ENCODE assay signal across 1 cellular context in the genomic region with DNA sequence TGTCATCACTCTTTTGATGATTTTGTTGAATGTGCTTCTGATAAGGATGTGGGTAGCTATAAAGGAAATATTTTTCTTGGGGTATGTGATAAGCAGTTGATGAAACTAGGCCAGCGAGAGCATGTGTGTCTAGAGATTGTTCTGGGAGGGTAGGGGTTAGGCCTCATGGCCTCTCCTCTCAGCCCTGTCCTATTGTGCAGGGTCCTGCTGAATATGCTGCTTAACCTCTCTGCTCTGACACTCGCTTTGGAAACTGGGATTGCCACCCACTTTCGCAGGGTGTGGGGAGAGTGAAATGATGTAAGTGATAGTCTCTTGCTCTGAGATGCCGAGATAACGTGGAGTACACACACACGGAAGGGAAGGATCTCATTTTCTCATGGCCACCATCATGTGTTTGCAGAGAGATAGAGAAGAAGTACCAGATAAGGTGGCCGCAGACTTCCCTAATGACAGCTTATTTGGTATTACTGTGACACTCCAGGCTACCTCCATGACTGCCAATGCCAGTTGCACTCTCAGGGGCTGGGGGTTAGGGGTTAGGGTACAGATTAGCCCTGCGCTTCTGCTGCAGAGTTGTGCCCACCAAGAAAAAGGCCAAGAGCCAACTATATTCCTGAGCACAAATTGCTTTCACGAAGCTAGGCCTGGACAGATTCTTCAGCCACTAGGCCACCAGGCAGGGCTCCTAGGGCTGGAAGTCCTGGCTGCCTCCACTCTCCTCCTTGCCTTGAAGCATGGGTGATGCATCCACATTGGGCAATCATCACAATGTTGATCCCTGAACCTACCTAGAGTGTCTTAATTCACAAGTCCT.
TF ChIP-seq lines count a peak whose summit lies in the region.

No MANE protein-coding gene starts in this region.

TF ChIP-seq in K562, 482 proteins besides CTCF, POLR2A, EP300 and RAD21 (continued from another document):
- TF ChIP-seq, protein P1, sequence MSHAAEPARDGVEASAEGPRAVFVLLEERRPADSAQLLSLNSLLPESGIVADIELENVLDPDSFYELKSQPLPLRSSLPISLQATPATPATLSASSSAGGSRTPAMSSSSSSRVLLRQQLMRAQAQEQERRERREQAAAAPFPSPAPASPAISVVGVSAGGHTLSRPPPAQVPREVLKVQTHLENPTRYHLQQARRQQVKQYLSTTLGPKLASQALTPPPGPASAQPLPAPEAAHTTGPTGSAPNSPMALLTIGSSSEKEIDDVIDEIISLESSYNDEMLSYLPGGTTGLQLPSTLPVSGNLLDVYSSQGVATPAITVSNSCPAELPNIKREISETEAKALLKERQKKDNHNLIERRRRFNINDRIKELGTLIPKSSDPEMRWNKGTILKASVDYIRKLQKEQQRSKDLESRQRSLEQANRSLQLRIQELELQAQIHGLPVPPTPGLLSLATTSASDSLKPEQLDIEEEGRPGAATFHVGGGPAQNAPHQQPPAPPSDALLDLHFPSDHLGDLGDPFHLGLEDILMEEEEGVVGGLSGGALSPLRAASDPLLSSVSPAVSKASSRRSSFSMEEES (CRISPR knock-in tag; IDR thresholded peaks at IDR 0.05) = no peak
- TF ChIP-seq ZNF57 (CRISPR knock-in tag; IDR thresholded peaks at IDR 0.05) = peak; percentile 95
- TF ChIP-seq TAF1 (IDR thresholded peaks at IDR 0.05; ENCODE audit: control insufficient read depth, extremely low read depth, insufficient read depth, low read length, severe bottlenecking) = peak; percentile 49
- no peak for TF ChIP-seq MCM3 (IDR thresholded peaks at IDR 0.05)
- peak; percentile 99 for TF ChIP-seq DPF2 (IDR thresholded peaks at IDR 0.05)
- peak; percentile 99 for TF ChIP-seq RNF2 (IDR thresholded peaks at IDR 0.05)
- TF ChIP-seq NFIC (IDR thresholded peaks at IDR 0.05) = peak; percentile 83
- peak; percentile 77; the same call in 1 of the 2 replicates for TF ChIP-seq CEBPG (CRISPR knock-in tag; IDR thresholded peaks at IDR 0.05)
- TF ChIP-seq CEBPG (tag; conservative IDR thresholded peaks at IDR 0.05 in 1 of 2, IDR thresholded peaks at IDR 0.05 in 1 of 2) = peak; percentile 49 to 89
- peak; percentile 94 for TF ChIP-seq ETV1 (tag; conservative IDR thresholded peaks at IDR 0.05; ENCODE audit: low read depth)
- TF ChIP-seq, protein P2, sequence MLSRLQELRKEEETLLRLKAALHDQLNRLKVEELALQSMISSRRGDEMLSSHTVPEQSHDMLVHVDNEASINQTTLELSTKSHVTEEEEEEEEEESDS (CRISPR knock-in tag; IDR thresholded peaks at IDR 0.05) = no peak
- TF ChIP-seq ETV6 (IDR thresholded peaks at IDR 0.05; ENCODE audit: borderline replicate concordance in 1 of 2, low read depth in 2 of 2, low read length in 1 of 2) = peak in 1 of 2 experiments; percentile 82; a peak in 2 of 4 replicates
- TF ChIP-seq ETV6 (CRISPR knock-in tag; IDR thresholded peaks at IDR 0.05; ENCODE audit: borderline replicate concordance) = no peak
- TF ChIP-seq TRIM28 (IDR thresholded peaks at IDR 0.05) = peak; percentile 76; the same call in 1 of the 2 replicates
- TF ChIP-seq RCOR1 (IDR thresholded peaks at IDR 0.05; ENCODE audit: borderline replicate concordance in 1 of 2, low read depth in 2 of 2, low read length in 2 of 2) = peak; percentile 40 to 96; a peak in 3 of 4 replicates
- TF ChIP-seq FOXA3 (CRISPR knock-in tag; conservative IDR thresholded peaks at IDR 0.05 in 1 of 2, IDR thresholded peaks at IDR 0.05 in 1 of 2) = peak in 1 of 2 experiments; percentile 69; a peak in 2 of 4 replicates
- TF ChIP-seq, protein P3, sequence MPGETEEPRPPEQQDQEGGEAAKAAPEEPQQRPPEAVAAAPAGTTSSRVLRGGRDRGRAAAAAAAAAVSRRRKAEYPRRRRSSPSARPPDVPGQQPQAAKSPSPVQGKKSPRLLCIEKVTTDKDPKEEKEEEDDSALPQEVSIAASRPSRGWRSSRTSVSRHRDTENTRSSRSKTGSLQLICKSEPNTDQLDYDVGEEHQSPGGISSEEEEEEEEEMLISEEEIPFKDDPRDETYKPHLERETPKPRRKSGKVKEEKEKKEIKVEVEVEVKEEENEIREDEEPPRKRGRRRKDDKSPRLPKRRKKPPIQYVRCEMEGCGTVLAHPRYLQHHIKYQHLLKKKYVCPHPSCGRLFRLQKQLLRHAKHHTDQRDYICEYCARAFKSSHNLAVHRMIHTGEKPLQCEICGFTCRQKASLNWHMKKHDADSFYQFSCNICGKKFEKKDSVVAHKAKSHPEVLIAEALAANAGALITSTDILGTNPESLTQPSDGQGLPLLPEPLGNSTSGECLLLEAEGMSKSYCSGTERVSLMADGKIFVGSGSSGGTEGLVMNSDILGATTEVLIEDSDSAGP (CRISPR knock-in tag; IDR thresholded peaks at IDR 0.05) = peak; percentile 44; the same call in 1 of the 2 replicates
- TF ChIP-seq, protein P4, sequence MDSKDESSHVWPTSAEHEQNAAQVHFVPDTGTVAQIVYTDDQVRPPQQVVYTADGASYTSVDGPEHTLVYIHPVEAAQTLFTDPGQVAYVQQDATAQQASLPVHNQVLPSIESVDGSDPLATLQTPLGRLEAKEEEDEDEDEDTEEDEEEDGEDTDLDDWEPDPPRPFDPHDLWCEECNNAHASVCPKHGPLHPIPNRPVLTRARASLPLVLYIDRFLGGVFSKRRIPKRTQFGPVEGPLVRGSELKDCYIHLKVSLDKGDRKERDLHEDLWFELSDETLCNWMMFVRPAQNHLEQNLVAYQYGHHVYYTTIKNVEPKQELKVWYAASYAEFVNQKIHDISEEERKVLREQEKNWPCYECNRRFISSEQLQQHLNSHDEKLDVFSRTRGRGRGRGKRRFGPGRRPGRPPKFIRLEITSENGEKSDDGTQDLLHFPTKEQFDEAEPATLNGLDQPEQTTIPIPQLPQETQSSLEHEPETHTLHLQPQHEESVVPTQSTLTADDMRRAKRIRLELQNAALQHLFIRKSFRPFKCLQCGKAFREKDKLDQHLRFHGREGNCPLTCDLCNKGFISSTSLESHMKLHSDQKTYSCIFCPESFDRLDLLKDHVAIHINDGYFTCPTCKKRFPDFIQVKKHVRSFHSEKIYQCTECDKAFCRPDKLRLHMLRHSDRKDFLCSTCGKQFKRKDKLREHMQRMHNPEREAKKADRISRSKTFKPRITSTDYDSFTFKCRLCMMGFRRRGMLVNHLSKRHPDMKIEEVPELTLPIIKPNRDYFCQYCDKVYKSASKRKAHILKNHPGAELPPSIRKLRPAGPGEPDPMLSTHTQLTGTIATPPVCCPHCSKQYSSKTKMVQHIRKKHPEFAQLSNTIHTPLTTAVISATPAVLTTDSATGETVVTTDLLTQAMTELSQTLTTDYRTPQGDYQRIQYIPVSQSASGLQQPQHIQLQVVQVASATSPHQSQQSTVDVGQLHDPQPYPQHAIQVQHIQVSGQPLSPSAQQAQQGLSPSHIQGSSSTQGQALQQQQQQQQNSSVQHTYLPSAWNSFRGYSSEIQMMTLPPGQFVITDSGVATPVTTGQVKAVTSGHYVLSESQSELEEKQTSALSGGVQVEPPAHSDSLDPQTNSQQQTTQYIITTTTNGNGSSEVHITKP (IDR thresholded peaks at IDR 0.05; ENCODE audit: partially characterized antibody) = peak; percentile 67
- no peak for TF ChIP-seq RBM34 (IDR thresholded peaks at IDR 0.05; ENCODE audit: borderline replicate concordance, insufficient read depth, low read length)
- TF ChIP-seq BCL6 (CRISPR knock-in tag; IDR thresholded peaks at IDR 0.05) = no peak
- no peak for TF ChIP-seq HMG20B (CRISPR knock-in tag; IDR thresholded peaks at IDR 0.05)
- TF ChIP-seq ZFPM2 (CRISPR knock-in tag; IDR thresholded peaks at IDR 0.05) = 0 out of 2 replicates have a peak, but pooled peaks have one; percentile 71
- peak; percentile 79 for TF ChIP-seq HLTF (IDR thresholded peaks at IDR 0.05)
- peak; percentile 89 for TF ChIP-seq SMARCB1 (IDR thresholded peaks at IDR 0.05; ENCODE audit: insufficient read length, low read depth)
- peak; percentile 58 to 69; a peak in 2 of 4 replicates for TF ChIP-seq FOXK2 (conservative IDR thresholded peaks at IDR 0.05 in 1 of 2, IDR thresholded peaks at IDR 0.05 in 1 of 2; ENCODE audit: low read depth in 2 of 2)
- no peak for TF ChIP-seq IRF2 (CRISPR knock-in tag; IDR thresholded peaks at IDR 0.05)
- peak; percentile 95 for TF ChIP-seq TARDBP (IDR thresholded peaks at IDR 0.05)
- peak; percentile 75; the same call in 1 of the 2 replicates for TF ChIP-seq ELF2 (CRISPR knock-in tag; IDR thresholded peaks at IDR 0.05)
- TF ChIP-seq ILF3 (IDR thresholded peaks at IDR 0.05; ENCODE audit: borderline replicate concordance) = no peak
- TF ChIP-seq XRCC3 (IDR thresholded peaks at IDR 0.05) = no peak
- TF ChIP-seq, protein P5, sequence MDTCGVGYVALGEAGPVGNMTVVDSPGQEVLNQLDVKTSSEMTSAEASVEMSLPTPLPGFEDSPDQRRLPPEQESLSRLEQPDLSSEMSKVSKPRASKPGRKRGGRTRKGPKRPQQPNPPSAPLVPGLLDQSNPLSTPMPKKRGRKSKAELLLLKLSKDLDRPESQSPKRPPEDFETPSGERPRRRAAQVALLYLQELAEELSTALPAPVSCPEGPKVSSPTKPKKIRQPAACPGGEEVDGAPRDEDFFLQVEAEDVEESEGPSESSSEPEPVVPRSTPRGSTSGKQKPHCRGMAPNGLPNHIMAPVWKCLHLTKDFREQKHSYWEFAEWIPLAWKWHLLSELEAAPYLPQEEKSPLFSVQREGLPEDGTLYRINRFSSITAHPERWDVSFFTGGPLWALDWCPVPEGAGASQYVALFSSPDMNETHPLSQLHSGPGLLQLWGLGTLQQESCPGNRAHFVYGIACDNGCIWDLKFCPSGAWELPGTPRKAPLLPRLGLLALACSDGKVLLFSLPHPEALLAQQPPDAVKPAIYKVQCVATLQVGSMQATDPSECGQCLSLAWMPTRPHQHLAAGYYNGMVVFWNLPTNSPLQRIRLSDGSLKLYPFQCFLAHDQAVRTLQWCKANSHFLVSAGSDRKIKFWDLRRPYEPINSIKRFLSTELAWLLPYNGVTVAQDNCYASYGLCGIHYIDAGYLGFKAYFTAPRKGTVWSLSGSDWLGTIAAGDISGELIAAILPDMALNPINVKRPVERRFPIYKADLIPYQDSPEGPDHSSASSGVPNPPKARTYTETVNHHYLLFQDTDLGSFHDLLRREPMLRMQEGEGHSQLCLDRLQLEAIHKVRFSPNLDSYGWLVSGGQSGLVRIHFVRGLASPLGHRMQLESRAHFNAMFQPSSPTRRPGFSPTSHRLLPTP (IDR thresholded peaks at IDR 0.05; ENCODE audit: borderline replicate concordance, extremely low read depth, insufficient read length) = no peak
- TF ChIP-seq ZKSCAN8 (CRISPR knock-in tag; IDR thresholded peaks at IDR 0.05) = peak; percentile 90
- TF ChIP-seq EHMT2 (IDR thresholded peaks at IDR 0.05) = peak; percentile 86; the same call in 1 of the 2 replicates
- no peak for TF ChIP-seq ZNF717 (CRISPR knock-in tag; IDR thresholded peaks at IDR 0.05)
- peak; percentile 64 for TF ChIP-seq CEBPB (tag; IDR thresholded peaks at IDR 0.05)
TF ChIP-seq in K562: peak in this region for 215.
